In genomic region chr2:219281588-219281987, GRCh38 we compare ENCODE assay signal across 19 cellular contexts. TPM values are rescaled to one million over a fixed set of nuclear protein-coding genes. Genes with fewer than 3 reads are reported as not detected.
A peak's percentile ranks its signal among the peaks of the same experiment; 100 is the strongest.
DNase-seq lines count a peak whose midpoint lies in the region; ATAC-seq and TF ChIP-seq lines count a peak whose summit lies in the region.
"Had no signal": no experiment of that assay in that cellular context is flagged by ENCODE, and none has a peak within 500 bp of the region (broad histone marks: within the 10 kb centered on the region; RNA-seq: fewer than 3 reads in every experiment).

No MANE protein-coding gene starts in this region.

- no peak overlapping the region for H3K23ac ChIP-seq in mesenchymal stem cell (ENCODE audit: low read length in 2 of 2)

- peaks cover 42% of the 10 kb centered on the region for H3K4me1 Mint-ChIP-seq in activated naive CD4-positive, alpha-beta T cell treated with anti-CD3 and anti-CD28 coated beads, Interleukin-2, amount 10 ng/mL, durations not matched to agents 7 days and 5 days
- H3K4me1 Mint-ChIP-seq in brain: peaks cover 81% of the 10 kb centered on the region
- H3K4me1 Mint-ChIP-seq in Caco-2 (ENCODE audit: low read depth, unreplicated experiment): peaks cover 13% of the 10 kb centered on the region

- TF ChIP-seq EP300 in tibial nerve (IDR thresholded peaks at IDR 0.05): no peak

- no peak overlapping the region for H3K18ac ChIP-seq in mesenchymal stem cell (ENCODE audit: low read depth in 1 of 2, low read length in 2 of 2)

- H2BK12ac ChIP-seq in mesenchymal stem cell (ENCODE audit: low read length in 2 of 2): no peak overlapping the region

- H2BK5ac ChIP-seq in mesenchymal stem cell (ENCODE audit: low read depth, low read length, poor library complexity, severe bottlenecking): no peak overlapping the region

- H3K27ac Mint-ChIP-seq in activated naive CD4-positive, alpha-beta T cell treated with anti-CD3 and anti-CD28 coated beads, Interleukin-2, amount 10 ng/mL, durations not matched to agents 7 days and 5 days: no peak overlapping the region
- H3K27ac Mint-ChIP-seq in brain (peak overlapping the region; percentile 57 to 97 (median 77)), Caco-2 (ENCODE audit: unreplicated experiment) (no peak overlapping the region)

- peaks cover 20% of the 10 kb centered on the region for H3K79me1 ChIP-seq in mesenchymal stem cell (replicated peaks; ENCODE audit: low read length, poor library complexity, severe bottlenecking)

- H3K36me3 ChIP-seq in mesenchymal stem cell (ENCODE audit: control insufficient read depth in 1 of 2, insufficient read depth in 2 of 2, low read depth in 1 of 2, low read length in 2 of 2) (peaks cover 51 to 59% of the 10 kb centered on the region in 2 experiments), tibial nerve (peaks cover 0 to 53% (median 6%) of the 10 kb centered on the region in 3 donors), left lung (peaks cover 0 to 57% of the 10 kb centered on the region in 2 donors), Caco-2 (ENCODE audit: control insufficient read depth, insufficient read depth, low read length) (peaks cover 3% of the 10 kb centered on the region)

- no peak overlapping the region for H4K91ac ChIP-seq in mesenchymal stem cell (ENCODE audit: low read length)

- no peak for TF ChIP-seq POLR2A in tibial nerve (IDR thresholded peaks at IDR 0.05)

- 66% methylated on average over 8 of the region's 8 CpGs for WGBS in mesenchymal stem cell
- WGBS in tibial nerve, 2 donors: 56 to 80% methylated on average over 8 of the region's 8 CpGs

- H3K27ac ChIP-seq in mesenchymal stem cell (ENCODE audit: low read length, poor library complexity, severe bottlenecking): no peak overlapping the region
- H3K27ac ChIP-seq in tibial nerve: peak overlapping the region; percentile 66 to 100 (median 100)
- H3K27ac ChIP-seq in left lung: no peak overlapping the region
- H3K27ac ChIP-seq: HL-60, KMS-11, transverse colon had no signal

- no peak overlapping the region for H3K4me3 Mint-ChIP-seq in activated naive CD4-positive, alpha-beta T cell treated with anti-CD3 and anti-CD28 coated beads, Interleukin-2, amount 10 ng/mL, durations not matched to agents 7 days and 5 days
- peak overlapping the region in 4 of 5 experiments; percentile 42 to 98 (median 92) for H3K4me3 Mint-ChIP-seq in brain
- no peak overlapping the region for H3K4me3 Mint-ChIP-seq in Caco-2 (ENCODE audit: unreplicated experiment)

- H2BK15ac ChIP-seq in mesenchymal stem cell (ENCODE audit: low read depth, poor library complexity, severe bottlenecking): no peak overlapping the region

- no peak overlapping the region for H3K4me3 ChIP-seq in mesenchymal stem cell (ENCODE audit: insufficient read depth in 1 of 2, low read depth in 1 of 2, low read length in 2 of 2)
- H3K4me3 ChIP-seq in tibial nerve: no peak overlapping the region
- no peak overlapping the region for H3K4me3 ChIP-seq in left lung
- H3K4me3 ChIP-seq in Caco-2 (ENCODE audit: low read depth, low read length): no peak overlapping the region
- H3K4me3 ChIP-seq: right atrium auricular region, transverse colon had no signal

- H2AFZ ChIP-seq in mesenchymal stem cell (ENCODE audit: low read depth, low read length): no peak overlapping the region

- no peak overlapping the region for H4K8ac ChIP-seq in mesenchymal stem cell (ENCODE audit: low read length)

- no peak overlapping the region for H3K4me2 ChIP-seq in mesenchymal stem cell (ENCODE audit: low read length, poor library complexity, severe bottlenecking)
- H3K4me2 ChIP-seq: KMS-11 had no signal

- no peak overlapping the region for H3K14ac ChIP-seq in mesenchymal stem cell (ENCODE audit: low read length in 2 of 2)

- ATAC-seq in GM18517 (IDR thresholded peaks at IDR 0.05; ENCODE audit: unreplicated experiment) (no peak), left lung (no peak)

- POLR2A ChIA-PET in Caco-2 (lab: Charles Lee): interaction anchor here (1.3 kb wide), 1 partner anchor 64 kb away, joined by 3 read pairs; no protein-coding TSS in a partner anchor

- peaks cover 5% of the 10 kb centered on the region for H3K27me3 Mint-ChIP-seq in activated naive CD4-positive, alpha-beta T cell treated with anti-CD3 and anti-CD28 coated beads, Interleukin-2, amount 10 ng/mL, durations not matched to agents 7 days and 5 days
- H3K27me3 Mint-ChIP-seq in brain: no peaks in the 10 kb centered on the region
- no peaks in the 10 kb centered on the region for H3K27me3 Mint-ChIP-seq in Caco-2 (ENCODE audit: insufficient read depth, unreplicated experiment)

- CTCF ChIA-PET in activated naive CD4-positive, alpha-beta T cell treated with anti-CD3 and anti-CD28 coated beads, Interleukin-2, amount 10 ng/mL, durations not matched to agents 7 days and 5 days (lab: Charles Lee): interaction anchor here (1.0 to 14.8 kb wide), 2 partner anchors 14 to 20 kb away, joined by 4 to 267 read pairs; no protein-coding TSS in a partner anchor
- CTCF ChIA-PET in Caco-2 (lab: Charles Lee): interaction anchor here (5.8 kb wide), 1 partner anchor 13 kb away, joined by 92 read pairs; no protein-coding TSS in a partner anchor

- H3K9me3 ChIP-seq in mesenchymal stem cell (ENCODE audit: control insufficient read depth, low read length): no peaks in the 10 kb centered on the region
- no peaks in the 10 kb centered on the region for H3K9me3 ChIP-seq in tibial nerve
- H3K9me3 ChIP-seq in left lung: no peaks in the 10 kb centered on the region
- H3K9me3 ChIP-seq in Caco-2: no peaks in the 10 kb centered on the region
- H3K9me3 ChIP-seq: right atrium auricular region, transverse colon had no signal

- DNase-seq in activated naive CD4-positive, alpha-beta T cell treated with anti-CD3 and anti-CD28 coated beads, Interleukin-2, amount 10 ng/mL, durations not matched to agents 7 days and 5 days: peak; percentile 16
- DNase-seq in activated naive CD4-positive, alpha-beta T cell (lab: John Stamatoyannopoulos, UW): no peak
- DNase-seq in mesenchymal stem cell (no peak), tibial nerve (ENCODE audit: low spot score in 2 of 2) (no peak), left lung (no peak), Caco-2 (no peak)
- DNase-seq: activated gamma-delta T cell treated with Interleukin-2 at 50 U/mL for 16 hours; effector CD4-positive, alpha-beta T cell; GF-D8; NCI-H1092 treated with DMSO at 0.1 percent for 48 hours; SW 1271; transverse colon had no signal

- no peak overlapping the region for H3K4ac ChIP-seq in mesenchymal stem cell (ENCODE audit: low read depth in 1 of 2, low read length in 2 of 2)

- H3K27me3 ChIP-seq in mesenchymal stem cell (ENCODE audit: control insufficient read depth in 1 of 2, insufficient read depth in 1 of 2, low read length in 2 of 2) (no peaks in the 10 kb centered on the region), tibial nerve (no peaks in the 10 kb centered on the region), left lung (no peaks in the 10 kb centered on the region), Caco-2 (replicated peaks; ENCODE audit: control insufficient read depth, insufficient read depth, low read length) (no peaks in the 10 kb centered on the region)
- H3K27me3 ChIP-seq: right atrium auricular region, transverse colon had no signal

- peak overlapping the region; percentile 97 for H3K9ac ChIP-seq in mesenchymal stem cell (ENCODE audit: low read length)
- H3K9ac ChIP-seq: KMS-11 had no signal

- no peak overlapping the region for H2BK120ac ChIP-seq in mesenchymal stem cell (ENCODE audit: low read depth, low read length)

- BruUV-seq in Caco-2 (replicated peaks; lab: Mats Ljungman, UMichigan): no TSS peak

- no peaks in the 10 kb centered on the region for H3K9me3 Mint-ChIP-seq in activated naive CD4-positive, alpha-beta T cell treated with anti-CD3 and anti-CD28 coated beads, Interleukin-2, amount 10 ng/mL, durations not matched to agents 7 days and 5 days
- H3K9me3 Mint-ChIP-seq in brain: peaks cover 0 to 6% (median 0%) of the 10 kb centered on the region in 5 experiments
- no peaks in the 10 kb centered on the region for H3K9me3 Mint-ChIP-seq in Caco-2 (ENCODE audit: unreplicated experiment)

- H3K36me3 Mint-ChIP-seq in activated naive CD4-positive, alpha-beta T cell treated with anti-CD3 and anti-CD28 coated beads, Interleukin-2, amount 10 ng/mL, durations not matched to agents 7 days and 5 days: peaks cover 31% of the 10 kb centered on the region
- H3K36me3 Mint-ChIP-seq in brain (peaks cover 43% of the 10 kb centered on the region), Caco-2 (ENCODE audit: insufficient read depth, unreplicated experiment) (peaks cover 21% of the 10 kb centered on the region)

- TF ChIP-seq CTCF in brain (conservative IDR thresholded peaks at IDR 0.05) (no peak), tibial nerve (IDR thresholded peaks at IDR 0.05) (no peak), left lung (IDR thresholded peaks at IDR 0.05) (no peak), Caco-2 (IDR thresholded peaks at IDR 0.05; ENCODE audit: insufficient read depth in 1 of 2, low read depth in 1 of 2, low read length in 1 of 2, severe bottlenecking in 1 of 2, unreplicated experiment in 1 of 2) (no peak)

- H3K4me1 ChIP-seq in mesenchymal stem cell (ENCODE audit: control insufficient read depth, insufficient read depth, low read depth, low read length) (peaks cover 35% of the 10 kb centered on the region), tibial nerve (peaks cover 0 to 82% (median 40%) of the 10 kb centered on the region in 4 donors), left lung (peaks cover 15 to 39% of the 10 kb centered on the region in 2 donors), Caco-2 (peaks cover 23% of the 10 kb centered on the region)

- intact Hi-C loops in left lung (cut with DNase I): no loop called here
- intact Hi-C loops in Caco-2 (cut with micrococcal nuclease; ENCODE audit: unreplicated experiment): no loop called here

- no peak overlapping the region for H2AK5ac ChIP-seq in mesenchymal stem cell (ENCODE audit: low read length, severe bottlenecking)

RNA-seq across cellular contexts. Expression of gene DNAJB2, which starts 2.4 kb away (rescaled TPM):
- 152 TPM for polyA plus RNA-seq in brain (ENCODE audit: insufficient read depth, low read depth, low replicate concordance)
- polyA plus RNA-seq in mesenchymal stem cell (2013, experiment 1 of 2): 32.5 TPM
- 34.8 TPM for polyA plus RNA-seq in mesenchymal stem cell (2013, experiment 2 of 2)
- total RNA-seq in tibial nerve: 100 to 1,000 TPM in 3 of 4 donors, 10 to 100 TPM in 1; 95.7 to 106 (median 102) TPM
- total RNA-seq in left lung: 10 to 100 TPM; 54.2 to 97.4 TPM
- total RNA-seq in Caco-2 (2022): 60.6 and 61.2 TPM in 2 replicates

RNA-seq across cellular contexts. Expression of gene PTPRN, which starts 27.6 kb away (rescaled TPM):
- 145 TPM for polyA plus RNA-seq in brain (ENCODE audit: insufficient read depth, low read depth, low replicate concordance)
- 0.36 TPM for polyA plus RNA-seq in mesenchymal stem cell (2013, experiment 1 of 2)
- polyA plus RNA-seq in mesenchymal stem cell (2013, experiment 2 of 2): 0.47 TPM
- total RNA-seq in tibial nerve: not detected
- 1 to 10 TPM in 1 of 2 donors, not detected in 1; 1.4 TPM for total RNA-seq in left lung
- not detected in 2 replicates for total RNA-seq in Caco-2 (2022)
- polyA plus RNA-seq: liver had no signal

RNA-seq across cellular contexts. Expression of gene TUBA4A, which starts 27.9 kb away (rescaled TPM):
- 116 TPM for polyA plus RNA-seq in brain (ENCODE audit: insufficient read depth, low read depth, low replicate concordance)
- polyA plus RNA-seq in mesenchymal stem cell (2013, experiment 1 of 2): 11.2 TPM
- polyA plus RNA-seq in mesenchymal stem cell (2013, experiment 2 of 2): 9.3 TPM
- total RNA-seq in tibial nerve: 10 to 100 TPM in 1 of 4 donors, 1 to 10 TPM in 3; 8.0 to 24.6 (median 9.4) TPM
- 10 to 100 TPM; 65.0 to 84.0 TPM for total RNA-seq in left lung
- total RNA-seq in Caco-2 (2022): 14.9 and 15.6 TPM in 2 replicates

RNA-seq across cellular contexts. Expression of gene TUBA4B, which starts 28.5 kb away (rescaled TPM):
- polyA plus RNA-seq in brain (ENCODE audit: insufficient read depth, low read depth, low replicate concordance): not detected
- polyA plus RNA-seq in mesenchymal stem cell (2013, experiment 1 of 2): not detected
- not detected for polyA plus RNA-seq in mesenchymal stem cell (2013, experiment 2 of 2)
- total RNA-seq in tibial nerve (not detected), left lung (1 to 10 TPM in 1 of 2 donors, not detected in 1; 3.0 TPM), Caco-2 (2022) (not detected in 2 replicates)
- total RNA-seq: A673, right atrium auricular region, transverse colon had no signal

RNA-seq across cellular contexts. Expression of gene STK16, which starts 36.3 kb away (rescaled TPM):
- 41.2 TPM for polyA plus RNA-seq in brain (ENCODE audit: insufficient read depth, low read depth, low replicate concordance)
- 17.1 TPM for polyA plus RNA-seq in mesenchymal stem cell (2013, experiment 1 of 2)
- polyA plus RNA-seq in mesenchymal stem cell (2013, experiment 2 of 2): 15.8 TPM
- total RNA-seq in tibial nerve (10 to 100 TPM in 3 of 4 donors, 1 to 10 TPM in 1; 9.6 to 17.7 (median 15.3) TPM), left lung (10 to 100 TPM; 23.9 to 26.3 TPM), Caco-2 (2022) (26.1 and 26.6 TPM in 2 replicates)

Comparison
In these comparisons a context has a peak if more than half of its experiments do, and no peak if none do; other contexts are left out.
1. H3K27ac Mint-ChIP-seq: peak in brain (5 of 5); none in activated naive CD4-positive, alpha-beta T cell treated with anti-CD3 and anti-CD28 coated beads, Interleukin-2, amount 10 ng/mL, durations not matched to agents 7 days and 5 days (single experiment) and Caco-2 (single experiment).
2. H3K4me3 Mint-ChIP-seq: peak in brain (4 of 5); none in activated naive CD4-positive, alpha-beta T cell treated with anti-CD3 and anti-CD28 coated beads, Interleukin-2, amount 10 ng/mL, durations not matched to agents 7 days and 5 days (single experiment) and Caco-2 (single experiment).
3. H3K27ac ChIP-seq: peak in tibial nerve (4 of 4); none in mesenchymal stem cell (single experiment) and left lung (0 of 2).